14 cellular contexts compared by ENCODE assay signal in genomic region chr18:68723539-68723938, GRCh38. TPM values are rescaled to one million over a fixed set of nuclear protein-coding genes. Genes with fewer than 3 reads are reported as not detected.
DNase-seq lines count a peak whose midpoint lies in the region; ATAC-seq and TF ChIP-seq lines count a peak whose summit lies in the region.
"Had no signal": no experiment of that assay in that cellular context is flagged by ENCODE, and none has a peak within 500 bp of the region (broad histone marks: within the 10 kb centered on the region; RNA-seq: fewer than 3 reads in every experiment).

No MANE protein-coding gene starts in this region.

- H3K27me3 Mint-ChIP-seq in activated naive CD8-positive, alpha-beta T cell = no peaks in the 10 kb centered on the region
- H3K27me3 Mint-ChIP-seq in activated naive CD8-positive, alpha-beta T cell treated with anti-CD3 and anti-CD28 coated beads, Interleukin-2, amount 50 U/mL, for 24 hours = no peaks in the 10 kb centered on the region
- no peaks in the 10 kb centered on the region for H3K27me3 Mint-ChIP-seq in dendritic cell treated with granulocyte-macrophage colony-stimulating factor and Interleukin-4, amounts not matched to agents 40 ng/mL and 50 ng/mL, for 4 days
- no peaks in the 10 kb centered on the region for H3K27me3 Mint-ChIP-seq in activated CD8-positive, alpha-beta T cell treated with anti-CD3 and anti-CD28 coated beads, Interleukin-2, amount 10 ng/mL, durations not matched to agents 7 days and 5 days (ENCODE audit: low read depth)
- H3K27me3 Mint-ChIP-seq in activated CD8-positive, alpha-beta memory T cell treated with anti-CD3 and anti-CD28 coated beads, Interleukin-2, amount 10 ng/mL, durations not matched to agents 7 days and 5 days = no peaks in the 10 kb centered on the region
- H3K27me3 Mint-ChIP-seq: B cell; CD4-positive, alpha-beta memory T cell had no signal

- H3K36me3 Mint-ChIP-seq in activated naive CD8-positive, alpha-beta T cell = peaks cover 3% of the 10 kb centered on the region
- H3K36me3 Mint-ChIP-seq in activated naive CD8-positive, alpha-beta T cell treated with anti-CD3 and anti-CD28 coated beads, Interleukin-2, amount 50 U/mL, for 24 hours (ENCODE audit: low read depth) = peaks cover 2% of the 10 kb centered on the region
- H3K36me3 Mint-ChIP-seq in dendritic cell treated with granulocyte-macrophage colony-stimulating factor and Interleukin-4, amounts not matched to agents 40 ng/mL and 50 ng/mL, for 4 days (ENCODE audit: low read depth) = peaks cover 19% of the 10 kb centered on the region
- peaks cover 5% of the 10 kb centered on the region for H3K36me3 Mint-ChIP-seq in activated CD8-positive, alpha-beta T cell treated with anti-CD3 and anti-CD28 coated beads, Interleukin-2, amount 10 ng/mL, durations not matched to agents 7 days and 5 days (ENCODE audit: low read depth)
- H3K36me3 Mint-ChIP-seq in activated CD8-positive, alpha-beta memory T cell treated with anti-CD3 and anti-CD28 coated beads, Interleukin-2, amount 10 ng/mL, durations not matched to agents 7 days and 5 days = peaks cover 8% of the 10 kb centered on the region

- peak overlapping the region; percentile 66 for H3K27ac ChIP-seq in HL-60 (replicated peaks)
- peak overlapping the region; percentile 83 for H3K27ac ChIP-seq in neutrophil

- peaks cover 23% of the 10 kb centered on the region for H3K4me1 Mint-ChIP-seq in activated naive CD8-positive, alpha-beta T cell (ENCODE audit: low read depth)
- H3K4me1 Mint-ChIP-seq in activated naive CD8-positive, alpha-beta T cell treated with anti-CD3 and anti-CD28 coated beads, Interleukin-2, amount 50 U/mL, for 24 hours = peaks cover 24% of the 10 kb centered on the region
- peaks cover 48% of the 10 kb centered on the region for H3K4me1 Mint-ChIP-seq in dendritic cell treated with granulocyte-macrophage colony-stimulating factor and Interleukin-4, amounts not matched to agents 40 ng/mL and 50 ng/mL, for 4 days (ENCODE audit: low read depth)
- peaks cover 25% of the 10 kb centered on the region for H3K4me1 Mint-ChIP-seq in activated CD8-positive, alpha-beta T cell treated with anti-CD3 and anti-CD28 coated beads, Interleukin-2, amount 10 ng/mL, durations not matched to agents 7 days and 5 days (ENCODE audit: low read depth)
- peaks cover 20% of the 10 kb centered on the region for H3K4me1 Mint-ChIP-seq in activated CD8-positive, alpha-beta memory T cell treated with anti-CD3 and anti-CD28 coated beads, Interleukin-2, amount 10 ng/mL, durations not matched to agents 7 days and 5 days

- no peaks in the 10 kb centered on the region for H3K9me3 ChIP-seq in neutrophil

- CTCF ChIA-PET in activated CD8-positive, alpha-beta T cell treated with anti-CD3 and anti-CD28 coated beads, Interleukin-2, amount 10 ng/mL, durations not matched to agents 7 days and 5 days (lab: Charles Lee) = interaction anchor here (1.0 kb wide), 1 partner anchor 63 kb away, joined by 3 read pairs; no protein-coding TSS in a partner anchor
- CTCF ChIA-PET in activated CD8-positive, alpha-beta memory T cell treated with anti-CD3 and anti-CD28 coated beads, Interleukin-2, amount 10 ng/mL, durations not matched to agents 7 days and 5 days (lab: Charles Lee) = no interaction called here

- H3K27ac Mint-ChIP-seq in activated naive CD8-positive, alpha-beta T cell = peak overlapping the region; percentile 3
- H3K27ac Mint-ChIP-seq in activated naive CD8-positive, alpha-beta T cell treated with anti-CD3 and anti-CD28 coated beads, Interleukin-2, amount 50 U/mL, for 24 hours = no peak overlapping the region
- H3K27ac Mint-ChIP-seq in dendritic cell treated with granulocyte-macrophage colony-stimulating factor and Interleukin-4, amounts not matched to agents 40 ng/mL and 50 ng/mL, for 4 days = peak overlapping the region; percentile 83
- no peak overlapping the region for H3K27ac Mint-ChIP-seq in activated CD8-positive, alpha-beta T cell treated with anti-CD3 and anti-CD28 coated beads, Interleukin-2, amount 10 ng/mL, durations not matched to agents 7 days and 5 days
- H3K27ac Mint-ChIP-seq in activated CD8-positive, alpha-beta memory T cell treated with anti-CD3 and anti-CD28 coated beads, Interleukin-2, amount 10 ng/mL, durations not matched to agents 7 days and 5 days = no peak overlapping the region
- H3K27ac Mint-ChIP-seq: B cell, GM23338 had no signal

- no peak for DNase-seq in activated naive CD8-positive, alpha-beta T cell treated with anti-CD3 and anti-CD28 coated beads, Interleukin-2, amount 50 U/mL, for 24 hours
- DNase-seq in HL-60 (ENCODE audit: low read depth in 1 of 2, low spot score in 1 of 2) = peak in 1 of 2 experiments; percentile 62
- DNase-seq in activated CD8-positive, alpha-beta T cell treated with anti-CD3 and anti-CD28 coated beads, Interleukin-2, amount 10 ng/mL, durations not matched to agents 7 days and 5 days = no peak
- no peak for DNase-seq in NCI-H187 (lab: John Stamatoyannopoulos, UW)
- no peak for DNase-seq in activated CD8-positive, alpha-beta memory T cell treated with anti-CD3 and anti-CD28 coated beads, Interleukin-2, amount 10 ng/mL, durations not matched to agents 7 days and 5 days
- DNase-seq: C1 segment of cervical spinal cord; CD4-positive, alpha-beta memory T cell; DMS153; H7 had no signal

- no peaks in the 10 kb centered on the region for H3K36me3 ChIP-seq in neutrophil

- POLR2A ChIA-PET in activated CD8-positive, alpha-beta T cell treated with anti-CD3 and anti-CD28 coated beads, Interleukin-2, amount 10 ng/mL, durations not matched to agents 7 days and 5 days (lab: Charles Lee) = no interaction called here

- H3K4me1 ChIP-seq in neutrophil (ENCODE audit: control insufficient read depth in 1 of 2, insufficient read depth in 1 of 2, low read depth in 1 of 2, low read length in 1 of 2) = peaks cover 28 to 41% of the 10 kb centered on the region in 2 experiments

- no peaks in the 10 kb centered on the region for H3K27me3 ChIP-seq in HL-60 (ENCODE audit: insufficient read depth, poor library complexity, severe bottlenecking)
- H3K27me3 ChIP-seq in neutrophil = no peaks in the 10 kb centered on the region

- no peak overlapping the region for H3K4me3 Mint-ChIP-seq in activated naive CD8-positive, alpha-beta T cell
- H3K4me3 Mint-ChIP-seq in activated naive CD8-positive, alpha-beta T cell treated with anti-CD3 and anti-CD28 coated beads, Interleukin-2, amount 50 U/mL, for 24 hours = no peak overlapping the region
- no peak overlapping the region for H3K4me3 Mint-ChIP-seq in dendritic cell treated with granulocyte-macrophage colony-stimulating factor and Interleukin-4, amounts not matched to agents 40 ng/mL and 50 ng/mL, for 4 days
- no peak overlapping the region for H3K4me3 Mint-ChIP-seq in activated CD8-positive, alpha-beta T cell treated with anti-CD3 and anti-CD28 coated beads, Interleukin-2, amount 10 ng/mL, durations not matched to agents 7 days and 5 days
- no peak overlapping the region for H3K4me3 Mint-ChIP-seq in activated CD8-positive, alpha-beta memory T cell treated with anti-CD3 and anti-CD28 coated beads, Interleukin-2, amount 10 ng/mL, durations not matched to agents 7 days and 5 days
- H3K4me3 Mint-ChIP-seq: GM23338 had no signal

- H3K9me3 Mint-ChIP-seq in activated naive CD8-positive, alpha-beta T cell (ENCODE audit: low read depth) = no peaks in the 10 kb centered on the region
- H3K9me3 Mint-ChIP-seq in activated naive CD8-positive, alpha-beta T cell treated with anti-CD3 and anti-CD28 coated beads, Interleukin-2, amount 50 U/mL, for 24 hours = no peaks in the 10 kb centered on the region
- H3K9me3 Mint-ChIP-seq in dendritic cell treated with granulocyte-macrophage colony-stimulating factor and Interleukin-4, amounts not matched to agents 40 ng/mL and 50 ng/mL, for 4 days = peaks cover 18% of the 10 kb centered on the region
- no peaks in the 10 kb centered on the region for H3K9me3 Mint-ChIP-seq in activated CD8-positive, alpha-beta T cell treated with anti-CD3 and anti-CD28 coated beads, Interleukin-2, amount 10 ng/mL, durations not matched to agents 7 days and 5 days (ENCODE audit: insufficient read depth)
- no peaks in the 10 kb centered on the region for H3K9me3 Mint-ChIP-seq in activated CD8-positive, alpha-beta memory T cell treated with anti-CD3 and anti-CD28 coated beads, Interleukin-2, amount 10 ng/mL, durations not matched to agents 7 days and 5 days (ENCODE audit: low read depth)
- H3K9me3 Mint-ChIP-seq: CD4-positive, alpha-beta memory T cell had no signal

- intact Hi-C loops in dendritic cell treated with granulocyte-macrophage colony-stimulating factor and Interleukin-4, amounts not matched to agents 40 ng/mL and 50 ng/mL, for 4 days (cut with micrococcal nuclease) = loop anchor here (10.0 kb wide), 1 partner anchor 1209 kb away; the partner anchor contains the start of gene DSEL

- no peak for TF ChIP-seq CTCF in HL-60 (IDR thresholded peaks at IDR 0.05; ENCODE audit: insufficient read depth, low read length)
- TF ChIP-seq CTCF in neutrophil (IDR thresholded peaks at IDR 0.05) = no peak

- H3K4me3 ChIP-seq in HL-60 (replicated peaks; ENCODE audit: insufficient read depth, low read length) (no peak overlapping the region), neutrophil (ENCODE audit: low read depth in 1 of 2, low read length in 1 of 2) (no peak overlapping the region)
- H3K4me3 ChIP-seq: GM23338 had no signal

- no peak for ATAC-seq in activated naive CD8-positive, alpha-beta T cell treated with anti-CD3 and anti-CD28 coated beads, Interleukin-2, amount 50 U/mL, for 24 hours
- no peak for ATAC-seq in activated CD8-positive, alpha-beta T cell treated with anti-CD3 and anti-CD28 coated beads, Interleukin-2, amount 10 ng/mL, durations not matched to agents 7 days and 5 days
- ATAC-seq in activated CD8-positive, alpha-beta memory T cell treated with anti-CD3 and anti-CD28 coated beads, Interleukin-2, amount 10 ng/mL, durations not matched to agents 7 days and 5 days = no peak

RNA-seq across cellular contexts. Expression of gene TMX3, which starts 8.6 kb away (rescaled TPM):
- total RNA-seq in activated CD8-positive, alpha-beta T cell treated with anti-CD3 and anti-CD28 coated beads, Interleukin-2, amount 10 ng/mL, durations not matched to agents 7 days and 5 days = 10 to 100 TPM; 51.8 to 53.3 TPM
- 10 to 100 TPM; 50.3 to 65.4 TPM for total RNA-seq in activated CD8-positive, alpha-beta memory T cell treated with anti-CD3 and anti-CD28 coated beads, Interleukin-2, amount 10 ng/mL, durations not matched to agents 7 days and 5 days

Comparison
In these comparisons a context has a peak if more than half of its experiments do, and no peak if none do; other contexts are left out.
1. H3K27ac Mint-ChIP-seq: peak in activated naive CD8-positive, alpha-beta T cell (single experiment) and dendritic cell treated with granulocyte-macrophage colony-stimulating factor and Interleukin-4, amounts not matched to agents 40 ng/mL and 50 ng/mL, for 4 days (single experiment); none in activated naive CD8-positive, alpha-beta T cell treated with anti-CD3 and anti-CD28 coated beads, Interleukin-2, amount 50 U/mL, for 24 hours (single experiment), activated CD8-positive, alpha-beta T cell treated with anti-CD3 and anti-CD28 coated beads, Interleukin-2, amount 10 ng/mL, durations not matched to agents 7 days and 5 days (single experiment) and activated CD8-positive, alpha-beta memory T cell treated with anti-CD3 and anti-CD28 coated beads, Interleukin-2, amount 10 ng/mL, durations not matched to agents 7 days and 5 days (single experiment).